8 cellular contexts compared by ENCODE assay signal in the genomic region with DNA sequence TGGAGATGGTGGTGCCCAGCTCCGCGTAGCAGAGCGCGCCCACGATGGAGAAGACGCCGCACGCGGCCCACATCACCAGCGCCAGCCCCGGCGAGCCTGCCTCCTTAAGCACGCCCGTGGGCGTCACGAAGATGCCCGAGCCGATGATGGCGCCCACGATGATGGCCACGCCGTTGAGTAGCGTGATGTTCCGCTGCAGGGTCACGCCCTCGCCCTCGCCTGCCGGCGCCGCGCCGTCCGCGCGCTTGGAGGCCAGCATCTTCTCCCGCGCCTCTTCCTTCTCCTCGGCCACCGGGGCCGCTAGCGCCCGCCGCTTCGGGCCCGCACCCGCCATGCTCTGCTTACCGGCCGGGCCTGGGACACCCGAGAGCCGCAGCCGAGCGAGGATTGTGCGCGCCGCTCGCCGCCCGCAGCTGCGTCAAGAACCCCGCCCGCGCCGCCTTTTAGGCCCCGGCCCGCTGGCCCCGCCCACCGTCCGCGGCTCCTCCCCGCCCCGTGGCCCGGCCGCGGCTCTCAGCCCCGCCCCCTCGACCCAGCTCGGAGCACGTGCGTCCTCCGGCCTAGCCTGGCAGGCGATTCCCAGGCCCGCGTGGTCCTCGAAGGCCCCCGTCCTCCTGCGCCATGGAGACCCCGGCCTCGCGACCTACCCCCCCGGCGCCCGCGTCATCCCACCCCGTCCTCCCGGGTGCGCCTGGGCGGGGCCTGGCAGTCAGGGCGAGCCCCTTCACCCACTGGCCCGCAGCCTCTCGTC.
A peak's percentile ranks its signal among the peaks of the same experiment; 100 is the strongest.
DNase-seq lines count a peak whose midpoint lies in the region; ATAC-seq lines count a peak whose summit lies in the region.

No MANE protein-coding gene starts in this region.

- peak; percentile 85 for DNase-seq in AG08396 (ENCODE audit: low spot score)
- DNase-seq in HS-27A (ENCODE audit: low read depth) = peak; percentile 43
- DNase-seq in NK-92 (lab: John Stamatoyannopoulos, UW; ENCODE audit: unreplicated experiment) = peak; percentile 29
- peak; percentile 92 for DNase-seq in activated CD4-positive, alpha-beta T cell treated with anti-CD3 and anti-CD28 coated beads, Interleukin-2, amount 50 U/mL, for 48 hours
- DNase-seq in dedifferentiated amniotic fluid mesenchymal stem cell (ENCODE audit: extremely low spot score) = peak; percentile 34
- peak; percentile 93 for DNase-seq in left kidney (ENCODE audit: low read depth, low spot score)
- peak; percentile 95 for DNase-seq in stimulated activated CD4-positive, alpha-beta T cell treated with anti-CD3 and anti-CD28 coated beads, Interleukin-15, amount 100 ng/mL, for 24 hours

- peak; percentile 50 for ATAC-seq in GM19035 (IDR thresholded peaks at IDR 0.05; ENCODE audit: unreplicated experiment)

Comparison
In these comparisons a context has a peak if more than half of its experiments do, and no peak if none do; other contexts are left out.
1. Peak in every context shown above with its lines: DNase-seq and ATAC-seq.
2. DNase-seq: peak in every context shown above with its lines; median percentile 95 in stimulated activated CD4-positive, alpha-beta T cell treated with anti-CD3 and anti-CD28 coated beads, Interleukin-15, amount 100 ng/mL, for 24 hours; 93 in left kidney; 92 in activated CD4-positive, alpha-beta T cell treated with anti-CD3 and anti-CD28 coated beads, Interleukin-2, amount 50 U/mL, for 48 hours; 85 in AG08396; 43 in HS-27A; 34 in dedifferentiated amniotic fluid mesenchymal stem cell; 29 in NK-92.